ENCODE assay signal across 8 cellular contexts in the genomic region with DNA sequence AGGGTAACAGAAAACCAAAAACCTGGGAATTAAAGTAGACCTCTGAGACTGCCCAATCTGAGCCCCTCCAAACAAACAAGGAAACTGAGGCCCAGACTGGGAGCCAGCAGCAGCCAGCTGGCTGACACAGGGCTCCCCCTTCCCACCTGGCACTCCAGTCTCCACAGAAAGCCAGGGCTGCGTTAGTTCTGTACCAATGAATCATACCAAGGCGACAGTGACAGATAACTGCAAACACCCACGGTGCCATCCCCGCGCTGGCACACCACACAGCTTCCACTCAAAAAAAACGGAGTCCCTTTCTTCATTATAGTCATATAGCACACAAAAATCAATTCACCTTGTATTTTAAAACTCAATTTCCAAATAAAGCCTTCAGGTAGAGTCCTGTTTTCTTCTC. TPM values are rescaled to one million over a fixed set of nuclear protein-coding genes. Genes with fewer than 3 reads are reported as not detected.
DNase-seq lines count a peak whose midpoint lies in the region; ATAC-seq, FAIRE-seq and TF ChIP-seq lines count a peak whose summit lies in the region.

No MANE protein-coding gene starts in this region.

- H3K27me3 Mint-ChIP-seq in activated naive CD4-positive, alpha-beta T cell treated with anti-CD3 and anti-CD28 coated beads, Interleukin-2, amount 10 ng/mL, durations not matched to agents 7 days and 5 days: no peaks in the 10 kb centered on the region

- CTCF ChIA-PET in activated naive CD4-positive, alpha-beta T cell treated with anti-CD3 and anti-CD28 coated beads, Interleukin-2, amount 10 ng/mL, durations not matched to agents 7 days and 5 days (lab: Charles Lee): interaction anchor here (1.6 kb wide), 1 partner anchor 31 kb away, joined by 5 read pairs; no protein-coding TSS in a partner anchor

- peak overlapping the region; percentile 28 for H3K27ac Mint-ChIP-seq in activated naive CD4-positive, alpha-beta T cell treated with anti-CD3 and anti-CD28 coated beads, Interleukin-2, amount 10 ng/mL, durations not matched to agents 7 days and 5 days

- peak overlapping the region; percentile 88 to 91 for H3K27ac ChIP-seq in kidney (ENCODE audit: low read depth in 2 of 2, low read length in 2 of 2)

- H3K4me1 ChIP-seq in kidney (ENCODE audit: control insufficient read depth in 1 of 2, insufficient read depth in 1 of 2, low read depth in 1 of 2, low read length in 2 of 2): peaks cover 31 to 46% of the 10 kb centered on the region in 2 donors

- peaks cover 35% of the 10 kb centered on the region for H3K4me1 Mint-ChIP-seq in activated naive CD4-positive, alpha-beta T cell treated with anti-CD3 and anti-CD28 coated beads, Interleukin-2, amount 10 ng/mL, durations not matched to agents 7 days and 5 days

- no peaks in the 10 kb centered on the region for H3K9me3 ChIP-seq in kidney (ENCODE audit: control insufficient read depth in 1 of 2, low read length in 2 of 2)

- ATAC-seq in HG02610 (IDR thresholded peaks at IDR 0.05; ENCODE audit: unreplicated experiment) (no peak), GM21528 (IDR thresholded peaks at IDR 0.05; ENCODE audit: low FRiP score, unreplicated experiment) (no peak), GM18870 (IDR thresholded peaks at IDR 0.05; ENCODE audit: unreplicated experiment) (no peak), GM19397 (IDR thresholded peaks at IDR 0.05; ENCODE audit: unreplicated experiment) (no peak)

- DNase-seq in M059J (ENCODE audit: low read depth) (peak; percentile 44), kidney (peak; percentile 36)
- peak; percentile 11 for DNase-seq in activated naive CD4-positive, alpha-beta T cell treated with anti-CD3 and anti-CD28 coated beads, Interleukin-2, amount 10 ng/mL, durations not matched to agents 7 days and 5 days
- DNase-seq in stimulated activated CD4-positive, alpha-beta T cell treated with anti-CD3 and anti-CD28 coated beads, Interleukin-4, amount 100 ng/mL, for 4 hours: peak; percentile 26 to 56

- no peaks in the 10 kb centered on the region for H3K9me3 Mint-ChIP-seq in activated naive CD4-positive, alpha-beta T cell treated with anti-CD3 and anti-CD28 coated beads, Interleukin-2, amount 10 ng/mL, durations not matched to agents 7 days and 5 days

- FAIRE-seq in kidney (lab: Jason Lieb, UNC): no peak

- TF ChIP-seq CTCF in kidney (IDR thresholded peaks at IDR 0.05; ENCODE audit: borderline replicate concordance, extremely low read depth, insufficient read depth): no peak

- intact Hi-C loops in kidney (cut with DNase I): no loop called here

- peak overlapping the region in 1 of 2 donors; percentile 83 for H3K4me3 ChIP-seq in kidney (ENCODE audit: low read length in 2 of 2)

- H3K36me3 Mint-ChIP-seq in activated naive CD4-positive, alpha-beta T cell treated with anti-CD3 and anti-CD28 coated beads, Interleukin-2, amount 10 ng/mL, durations not matched to agents 7 days and 5 days: no peaks in the 10 kb centered on the region

- peak overlapping the region; percentile 75 for H3K4me3 Mint-ChIP-seq in activated naive CD4-positive, alpha-beta T cell treated with anti-CD3 and anti-CD28 coated beads, Interleukin-2, amount 10 ng/mL, durations not matched to agents 7 days and 5 days

- H3K9ac ChIP-seq in kidney (ENCODE audit: low read length in 2 of 2): peak overlapping the region in 1 of 2 donors; percentile 97

- H3K36me3 ChIP-seq in kidney (ENCODE audit: control insufficient read depth in 1 of 2, insufficient read depth in 2 of 2, low read length in 2 of 2): no peaks in the 10 kb centered on the region

RNA-seq across cellular contexts. Expression of gene PER2, which starts 1.4 kb away (rescaled TPM):
- total RNA-seq in M059J (2014; rRNA removed; shearing (Covaris generic)): 1.4 and 3.7 TPM in 2 replicates
- total RNA-seq in kidney: 28.4 TPM
- polyA plus RNA-seq in kidney (ENCODE audit: insufficient read depth, low read depth, low replicate concordance): 1.8 TPM

RNA-seq across cellular contexts. Expression of gene TRAF3IP1, which starts 33.3 kb away (rescaled TPM):
- total RNA-seq in M059J (2014; rRNA removed; shearing (Covaris generic)): 3.2 and 12.7 TPM in 2 replicates
- total RNA-seq in kidney: 24.2 TPM
- 6.4 TPM for polyA plus RNA-seq in kidney (ENCODE audit: insufficient read depth, low read depth, low replicate concordance)

RNA-seq across cellular contexts. Expression of gene HES6, which starts 47.1 kb away (rescaled TPM):
- total RNA-seq in M059J (2014; rRNA removed; shearing (Covaris generic)): 1.5 and 5.3 TPM in 2 replicates
- 5.2 TPM for total RNA-seq in kidney
- 5.5 TPM for polyA plus RNA-seq in kidney (ENCODE audit: insufficient read depth, low read depth, low replicate concordance)
